ENCODE assay signal across 9 cellular contexts in genomic region chr6:157755752-157756411, GRCh38.
A peak's percentile ranks its signal among the peaks of the same experiment; 100 is the strongest.
DNase-seq lines count a peak whose midpoint lies in the region; ATAC-seq and TF ChIP-seq lines count a peak whose summit lies in the region.
"Had no signal": no experiment of that assay in that cellular context is flagged by ENCODE, and none has a peak within 500 bp of the region (broad histone marks: within the 10 kb centered on the region; RNA-seq: fewer than 3 reads in every experiment).

No MANE protein-coding gene starts in this region.

- intact Hi-C loops in esophagus squamous epithelium (cut with DNase I): loop anchor here (5.0 to 10.0 kb wide), 2 partner anchors 69 to 111 kb away; partner anchors contain the start of gene SNX9

- H3K27ac ChIP-seq in esophagus squamous epithelium (no peak overlapping the region), substantia nigra (ENCODE audit: low read depth, low read length, poor library complexity, severe bottlenecking) (no peak overlapping the region)
- H3K27ac ChIP-seq: BLaER1 treated with 17β-estradiol and CSF1 and Interleukin-3, amounts not matched to agents 10 nM and 100 nM had no signal

- H3K27me3 Mint-ChIP-seq in activated naive CD8-positive, alpha-beta T cell treated with anti-CD3 and anti-CD28 coated beads for 36 hours: no peaks in the 10 kb centered on the region

- 77 to 79% methylated on average over 3 of the region's 3 CpGs for WGBS in esophagus squamous epithelium, 2 donors

- H3K4me3 ChIP-seq in esophagus squamous epithelium: no peak overlapping the region
- H3K4me3 ChIP-seq: BLaER1 treated with 17β-estradiol and CSF1 and Interleukin-3, amounts not matched to agents 10 nM and 100 nM had no signal

- DNase-seq in ELF-1 (ENCODE audit: low read depth, low spot score) (peak; percentile 41), T-helper 22 cell (ENCODE audit: low read depth) (peak; percentile 14), iPS-NIHi11 (ENCODE audit: low spot score) (no peak), esophagus squamous epithelium (lab: John Stamatoyannopoulos, UW) (no peak), substantia nigra (lab: John Stamatoyannopoulos, UW) (no peak)
- DNase-seq in activated naive CD8-positive, alpha-beta T cell treated with anti-CD3 and anti-CD28 coated beads for 36 hours: peak; percentile 80
- peak; percentile 87 for DNase-seq in stimulated activated CD4-positive, alpha-beta T cell treated with anti-CD3 and anti-CD28 coated beads, Interleukin-4, amount 100 ng/mL, for 24 hours

- ATAC-seq in esophagus mucosa: no peak

- peaks cover 19% of the 10 kb centered on the region for H3K36me3 Mint-ChIP-seq in activated naive CD8-positive, alpha-beta T cell treated with anti-CD3 and anti-CD28 coated beads for 36 hours

- TF ChIP-seq POLR2A in esophagus squamous epithelium (IDR thresholded peaks at IDR 0.05): no peak

- H3K9me3 ChIP-seq in esophagus squamous epithelium: peaks cover 0 to 8% (median 0%) of the 10 kb centered on the region in 3 donors

- peaks cover 26% of the 10 kb centered on the region for H3K9me3 Mint-ChIP-seq in activated naive CD8-positive, alpha-beta T cell treated with anti-CD3 and anti-CD28 coated beads for 36 hours

- H3K4me3 Mint-ChIP-seq in activated naive CD8-positive, alpha-beta T cell treated with anti-CD3 and anti-CD28 coated beads for 36 hours: peak overlapping the region; percentile 44

- peaks cover 6 to 27% (median 18%) of the 10 kb centered on the region in 3 donors for H3K4me1 ChIP-seq in esophagus squamous epithelium

- TF ChIP-seq CTCF in esophagus squamous epithelium (IDR thresholded peaks at IDR 0.05): no peak

- peaks cover 93% of the 10 kb centered on the region for H3K4me1 Mint-ChIP-seq in activated naive CD8-positive, alpha-beta T cell treated with anti-CD3 and anti-CD28 coated beads for 36 hours

- H3K27me3 ChIP-seq in esophagus squamous epithelium: peaks cover 0 to 24% (median 0%) of the 10 kb centered on the region in 4 donors
- H3K27me3 ChIP-seq: BLaER1 treated with 17β-estradiol and CSF1 and Interleukin-3, amounts not matched to agents 10 nM and 100 nM had no signal

- H3K27ac Mint-ChIP-seq in activated naive CD8-positive, alpha-beta T cell treated with anti-CD3 and anti-CD28 coated beads for 36 hours: peak overlapping the region; percentile 95

- H3K36me3 ChIP-seq in esophagus squamous epithelium: no peaks in the 10 kb centered on the region
- H3K36me3 ChIP-seq: BLaER1 treated with 17β-estradiol and CSF1 and Interleukin-3, amounts not matched to agents 10 nM and 100 nM had no signal

Comparison
In these comparisons a context has a peak if more than half of its experiments do, and no peak if none do; other contexts are left out.
1. DNase-seq: peak in ELF-1 (single experiment), T-helper 22 cell (single experiment), activated naive CD8-positive, alpha-beta T cell treated with anti-CD3 and anti-CD28 coated beads for 36 hours (single experiment) and stimulated activated CD4-positive, alpha-beta T cell treated with anti-CD3 and anti-CD28 coated beads, Interleukin-4, amount 100 ng/mL, for 24 hours (single experiment); none in iPS-NIHi11 (single experiment), esophagus squamous epithelium (single experiment) and substantia nigra (0 of 49).